9 cellular contexts compared by ENCODE assay signal in genomic region chrX:136266828-136267227, GRCh38. TPM values are rescaled to one million over a fixed set of nuclear protein-coding genes. Genes with fewer than 3 reads are reported as not detected.
"Had no signal": no experiment of that assay in that cellular context is flagged by ENCODE, and none has a peak within 500 bp of the region (broad histone marks: within the 10 kb centered on the region; RNA-seq: fewer than 3 reads in every experiment).

No MANE protein-coding gene starts in this region.

- ATAC-seq: GM23338, HepG2 had no signal

- H3K9ac ChIP-seq: KMS-11 had no signal

- H3K4me3 ChIP-seq: GM23338 had no signal

- H3K27ac ChIP-seq: HL-60, KMS-11 had no signal

- DNase-seq: H9, HCEC 1CT, KBM-7 had no signal

RNA-seq across cellular contexts. Expression of gene MAP7D3, which starts 15.6 kb away (rescaled TPM):
- total RNA-seq: HepG2 had no signal
- polyA plus RNA-seq: HepG2 had no signal

RNA-seq across cellular contexts. Expression of gene ADGRG4, which starts 33.9 kb away (rescaled TPM):
- total RNA-seq: GM23338, H1, H9, HepG2 had no signal
- polyA plus RNA-seq: GM23338, H1, HepG2, IgD-negative memory B cell had no signal
